1 cellular context compared by ENCODE assay signal in the genomic region with DNA sequence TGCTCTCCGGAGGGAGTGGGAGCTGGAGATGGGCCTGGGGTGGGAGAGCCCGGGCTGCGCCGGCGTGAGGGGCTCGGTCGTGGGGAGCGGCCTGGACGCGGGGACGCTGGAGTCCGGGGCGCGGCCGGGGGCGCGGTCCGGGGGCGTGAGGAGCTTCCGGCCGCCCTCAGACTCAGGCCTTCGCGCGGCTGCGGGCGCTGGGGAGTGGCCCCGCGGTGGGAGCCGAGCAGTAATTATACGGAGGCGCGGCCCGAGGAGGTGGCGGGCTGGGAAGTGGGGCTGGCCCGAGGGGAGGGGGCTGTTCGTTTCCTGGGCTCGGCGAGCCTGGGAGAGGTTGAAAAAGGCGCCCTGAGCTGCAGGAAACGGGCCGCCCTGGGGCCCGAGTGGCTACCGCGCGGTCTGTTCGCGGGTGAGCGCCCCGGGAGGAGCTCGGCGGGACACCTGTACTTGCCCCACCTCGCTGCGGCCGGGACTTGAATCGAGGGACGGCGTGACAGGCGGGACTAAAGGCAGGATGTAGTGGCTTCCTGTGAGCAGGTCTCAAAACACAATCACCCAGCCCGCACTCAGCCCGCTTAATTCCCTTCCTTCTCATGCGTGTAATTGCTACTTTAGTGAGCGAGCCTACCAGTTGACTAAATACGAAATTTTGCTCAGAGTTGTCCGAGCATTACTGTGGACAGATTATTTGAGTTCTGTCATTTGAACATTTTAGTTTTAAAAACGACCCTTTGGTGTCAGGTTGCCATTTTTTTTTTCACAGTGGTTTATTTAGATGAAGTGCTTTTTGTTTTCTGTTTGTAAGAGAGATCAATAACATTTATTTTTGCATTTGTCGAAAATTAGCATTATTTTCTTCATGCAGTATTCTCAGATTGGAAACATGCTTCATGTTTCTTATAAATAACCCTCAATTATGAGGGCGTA.
A peak's percentile ranks its signal among the peaks of the same experiment; 100 is the strongest.
TF ChIP-seq lines count a peak whose summit lies in the region.

No MANE protein-coding gene starts in this region.

TF ChIP-seq in HepG2, 621 proteins besides CTCF, POLR2A, EP300 and RAD21 (continued from another document):
- TF ChIP-seq MNT (IDR thresholded peaks at IDR 0.05) (no peak), ATF1 (CRISPR knock-in tag; IDR thresholded peaks at IDR 0.05) (no peak), ZNF3 (CRISPR knock-in tag; IDR thresholded peaks at IDR 0.05) (no peak), ZFP90 (CRISPR knock-in tag; IDR thresholded peaks at IDR 0.05; ENCODE audit: borderline replicate concordance) (peak; percentile 71; the same call in 1 of the 2 replicates), DR1 (CRISPR knock-in tag; IDR thresholded peaks at IDR 0.05) (peak; percentile 60; the same call in 1 of the 2 replicates), SP4 (CRISPR knock-in tag; IDR thresholded peaks at IDR 0.05) (0 out of 2 replicates have a peak, but pooled peaks have one; percentile 27), ZNF326 (CRISPR knock-in tag; IDR thresholded peaks at IDR 0.05; ENCODE audit: borderline replicate concordance) (no peak), GLI4 (CRISPR knock-in tag; IDR thresholded peaks at IDR 0.05; ENCODE audit: borderline replicate concordance) (no peak), ZNF780A (CRISPR knock-in tag; IDR thresholded peaks at IDR 0.05) (no peak), ATRX (CRISPR knock-in tag; IDR thresholded peaks at IDR 0.05; ENCODE audit: borderline replicate concordance) (no peak), PHF8 (CRISPR knock-in tag; IDR thresholded peaks at IDR 0.05) (peak; percentile 74), ZNF770 (CRISPR knock-in tag; IDR thresholded peaks at IDR 0.05) (no peak), ZNF792 (CRISPR knock-in tag; IDR thresholded peaks at IDR 0.05) (no peak), ZNF260 (CRISPR knock-in tag; IDR thresholded peaks at IDR 0.05; ENCODE audit: borderline replicate concordance, low read depth) (no peak), HIVEP1 (CRISPR knock-in tag; IDR thresholded peaks at IDR 0.05) (no peak), ZNF577 (CRISPR knock-in tag; IDR thresholded peaks at IDR 0.05; ENCODE audit: borderline replicate concordance, low read depth) (no peak), E2F5 (CRISPR knock-in tag; conservative IDR thresholded peaks at IDR 0.05) (no peak), U2AF2 (IDR thresholded peaks at IDR 0.05; ENCODE audit: low read depth, low read length) (no peak), ZNF737 (CRISPR knock-in tag; IDR thresholded peaks at IDR 0.05; ENCODE audit: borderline replicate concordance) (no peak), HNRNPUL1 (IDR thresholded peaks at IDR 0.05; ENCODE audit: low read depth, low read length) (no peak), IRX3 (CRISPR knock-in tag; IDR thresholded peaks at IDR 0.05; ENCODE audit: borderline replicate concordance, low read depth) (no peak), ZNF282 (IDR thresholded peaks at IDR 0.05; ENCODE audit: partially characterized antibody) (no peak), NR2F6 (IDR thresholded peaks at IDR 0.05) (no peak), NR2F6 (CRISPR knock-in tag; IDR thresholded peaks at IDR 0.05) (no peak), ZNF354B (CRISPR knock-in tag; IDR thresholded peaks at IDR 0.05) (no peak), ZNF121 (CRISPR knock-in tag; IDR thresholded peaks at IDR 0.05) (peak; percentile 57; the same call in 1 of the 2 replicates), ZNF24 (IDR thresholded peaks at IDR 0.05) (no peak)
- TF ChIP-seq, protein P1, sequence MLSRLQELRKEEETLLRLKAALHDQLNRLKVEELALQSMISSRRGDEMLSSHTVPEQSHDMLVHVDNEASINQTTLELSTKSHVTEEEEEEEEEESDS (CRISPR knock-in tag; IDR thresholded peaks at IDR 0.05; ENCODE audit: borderline replicate concordance): no peak
- TF ChIP-seq, protein P2, sequence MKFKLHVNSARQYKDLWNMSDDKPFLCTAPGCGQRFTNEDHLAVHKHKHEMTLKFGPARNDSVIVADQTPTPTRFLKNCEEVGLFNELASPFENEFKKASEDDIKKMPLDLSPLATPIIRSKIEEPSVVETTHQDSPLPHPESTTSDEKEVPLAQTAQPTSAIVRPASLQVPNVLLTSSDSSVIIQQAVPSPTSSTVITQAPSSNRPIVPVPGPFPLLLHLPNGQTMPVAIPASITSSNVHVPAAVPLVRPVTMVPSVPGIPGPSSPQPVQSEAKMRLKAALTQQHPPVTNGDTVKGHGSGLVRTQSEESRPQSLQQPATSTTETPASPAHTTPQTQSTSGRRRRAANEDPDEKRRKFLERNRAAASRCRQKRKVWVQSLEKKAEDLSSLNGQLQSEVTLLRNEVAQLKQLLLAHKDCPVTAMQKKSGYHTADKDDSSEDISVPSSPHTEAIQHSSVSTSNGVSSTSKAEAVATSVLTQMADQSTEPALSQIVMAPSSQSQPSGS (CRISPR knock-in tag; IDR thresholded peaks at IDR 0.05): no peak
